ENCODE assay signal across 8 cellular contexts in the genomic region with DNA sequence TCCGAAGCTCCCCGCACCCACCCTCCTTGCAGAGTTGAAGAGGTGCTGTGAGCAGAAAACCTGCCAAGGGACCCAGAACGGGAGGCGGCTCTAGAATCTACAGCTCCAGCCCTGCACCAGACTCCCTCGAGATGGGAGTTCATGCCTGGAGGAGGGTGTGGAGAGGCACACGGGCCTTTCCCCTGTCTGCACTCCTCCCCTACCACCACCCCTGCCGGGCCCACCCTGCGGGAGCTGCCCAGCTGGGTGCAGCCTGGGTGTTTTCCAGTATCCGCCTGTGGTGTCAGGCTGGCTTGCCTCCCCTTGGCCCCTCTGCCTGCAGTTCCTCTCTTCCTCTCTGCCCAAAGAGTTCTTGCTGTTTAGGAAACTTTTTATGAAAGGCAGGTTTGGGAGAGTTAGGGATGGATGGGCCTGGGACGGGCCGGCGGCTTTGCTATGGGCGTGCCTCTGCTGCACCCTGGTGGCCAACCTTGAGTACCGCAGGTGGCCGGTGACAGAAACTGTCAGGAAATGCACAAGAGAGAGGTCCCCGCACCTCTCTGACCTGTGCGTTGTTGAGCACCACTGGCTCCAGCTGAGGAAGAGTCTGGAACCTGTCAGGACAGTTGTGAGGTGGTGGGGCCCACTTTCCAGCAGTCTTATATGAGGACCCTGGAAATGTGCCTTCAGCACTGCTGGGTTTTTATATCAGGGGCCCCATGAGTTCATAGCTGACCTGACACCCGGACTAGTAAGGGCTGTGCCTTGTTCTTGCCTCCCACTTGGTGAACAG.
DNase-seq lines count a peak whose midpoint lies in the region; ATAC-seq and TF ChIP-seq lines count a peak whose summit lies in the region.

No MANE protein-coding gene starts in this region.

- H3K27ac Mint-ChIP-seq in activated T-cell treated with anti-CD3 and anti-CD28 coated beads, Interleukin-2, amount 50 U/mL, for 24 hours: peak overlapping the region; percentile 58
- peak overlapping the region; percentile 38 for H3K27ac Mint-ChIP-seq in nephron progenitor cell

- DNase-seq in D341Med (ENCODE audit: low spot score) (peak; percentile 95), OCI-M1 (lab: John Stamatoyannopoulos, UW) (peak; percentile 81), fibroblast of gingiva (ENCODE audit: low read depth) (peak; percentile 67), nephron progenitor cell (peak; percentile 87), stomach (peak; percentile 82)
- DNase-seq in activated T-cell treated with anti-CD3 and anti-CD28 coated beads, Interleukin-2, amount 50 U/mL, for 24 hours: peak; percentile 87

- ATAC-seq in HG03175 (IDR thresholded peaks at IDR 0.05; ENCODE audit: unreplicated experiment): peak; percentile 62
- no peak for ATAC-seq in GM21528 (IDR thresholded peaks at IDR 0.05; ENCODE audit: low FRiP score, unreplicated experiment)

- no peak overlapping the region for H3K4me3 ChIP-seq in stomach

- no peaks in the 10 kb centered on the region for H3K9me3 ChIP-seq in stomach

- no peak overlapping the region for H3K4me3 Mint-ChIP-seq in activated T-cell treated with anti-CD3 and anti-CD28 coated beads, Interleukin-2, amount 50 U/mL, for 24 hours
- H3K4me3 Mint-ChIP-seq in nephron progenitor cell: no peak overlapping the region

- H3K36me3 ChIP-seq in stomach: peaks cover 80 to 100% (median 95%) of the 10 kb centered on the region in 4 donors

- no peaks in the 10 kb centered on the region for H3K9me3 Mint-ChIP-seq in activated T-cell treated with anti-CD3 and anti-CD28 coated beads, Interleukin-2, amount 50 U/mL, for 24 hours
- H3K9me3 Mint-ChIP-seq in nephron progenitor cell: no peaks in the 10 kb centered on the region

- TF ChIP-seq POLR2A in stomach (IDR thresholded peaks at IDR 0.05): no peak

- no peaks in the 10 kb centered on the region for H3K27me3 Mint-ChIP-seq in activated T-cell treated with anti-CD3 and anti-CD28 coated beads, Interleukin-2, amount 50 U/mL, for 24 hours
- H3K27me3 Mint-ChIP-seq in nephron progenitor cell (ENCODE audit: low read depth, poor library complexity): no peaks in the 10 kb centered on the region

- intact Hi-C loops in stomach (cut with DNase I; ENCODE audit: low total_unique reads): loop anchor here (5.0 kb wide), 2 partner anchors 63 to 163 kb away; no protein-coding TSS in a partner anchor

- peaks cover 16% of the 10 kb centered on the region for H3K4me1 Mint-ChIP-seq in activated T-cell treated with anti-CD3 and anti-CD28 coated beads, Interleukin-2, amount 50 U/mL, for 24 hours (ENCODE audit: low read depth)
- H3K4me1 Mint-ChIP-seq in nephron progenitor cell: peaks cover 10% of the 10 kb centered on the region

- H3K27me3 ChIP-seq in stomach: no peaks in the 10 kb centered on the region

- H3K4me1 ChIP-seq in stomach: peaks cover 5 to 27% (median 17%) of the 10 kb centered on the region in 4 donors

- TF ChIP-seq CTCF in nephron progenitor cell (IDR thresholded peaks at IDR 0.05) (peak; percentile 93), stomach (IDR thresholded peaks at IDR 0.05) (peak in 6 of 7 experiments; percentile 96 to 99 (median 98))

- peak overlapping the region in 4 of 5 donors; percentile 15 to 68 (median 46) for H3K27ac ChIP-seq in stomach

- TF ChIP-seq EP300 in stomach (IDR thresholded peaks at IDR 0.05): no peak

- peaks cover 85% of the 10 kb centered on the region for H3K36me3 Mint-ChIP-seq in activated T-cell treated with anti-CD3 and anti-CD28 coated beads, Interleukin-2, amount 50 U/mL, for 24 hours (ENCODE audit: low read depth)
- H3K36me3 Mint-ChIP-seq in nephron progenitor cell (ENCODE audit: low read depth): peaks cover 20% of the 10 kb centered on the region

- 24 to 53% (median 30%) methylated on average over 10 to 18 of the region's 18 CpGs for WGBS in stomach, 5 donors
